9 cellular contexts compared by ENCODE assay signal in the genomic region with DNA sequence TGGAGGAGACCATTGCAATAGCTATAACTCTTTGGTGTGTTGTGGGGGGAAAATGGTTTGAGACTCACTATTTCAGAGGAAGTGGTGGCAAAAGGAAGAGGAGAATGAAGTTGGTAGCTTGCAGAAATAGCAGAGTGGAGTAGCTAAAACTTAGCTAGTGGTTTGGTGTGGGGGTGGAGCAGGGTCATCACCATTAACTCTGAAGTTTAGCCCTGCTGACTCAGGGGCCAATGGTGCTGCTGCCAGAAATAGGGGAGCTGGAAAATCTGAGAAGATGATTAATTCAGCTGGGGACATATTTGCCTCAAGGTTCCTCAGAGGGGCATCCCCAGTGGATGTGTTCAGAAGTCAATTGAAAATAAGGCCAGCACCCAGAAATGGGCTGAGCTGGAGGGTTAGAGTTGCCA.
DNase-seq lines count a peak whose midpoint lies in the region; ATAC-seq, FAIRE-seq and TF ChIP-seq lines count a peak whose summit lies in the region.
"Had no signal": no experiment of that assay in that cellular context is flagged by ENCODE, and none has a peak within 500 bp of the region (broad histone marks: within the 10 kb centered on the region; RNA-seq: fewer than 3 reads in every experiment).

No MANE protein-coding gene starts in this region.

- peaks cover 2% of the 10 kb centered on the region for H3K9me1 ChIP-seq in keratinocyte (ENCODE audit: control insufficient read depth, extremely low read depth, insufficient read depth, low read length)

- POLR2A ChIA-PET in activated CD8-positive, alpha-beta T cell treated with anti-CD3 and anti-CD28 coated beads, Interleukin-2, amount 10 ng/mL, durations not matched to agents 7 days and 5 days (lab: Charles Lee): interaction anchor here (0.6 to 3.4 kb wide), 16 partner anchors 8 to 1044 kb away, joined by 3 to 20 read pairs (median 5); no protein-coding TSS in a partner anchor

- CTCF ChIA-PET in activated CD8-positive, alpha-beta T cell treated with anti-CD3 and anti-CD28 coated beads, Interleukin-2, amount 10 ng/mL, durations not matched to agents 7 days and 5 days (lab: Charles Lee): interaction anchor here (0.8 to 3.8 kb wide), 19 partner anchors 9 to 174 kb away, joined by 3 to 26 read pairs (median 6); no protein-coding TSS in a partner anchor

- peak overlapping the region; percentile 75 for H3K27ac Mint-ChIP-seq in activated CD8-positive, alpha-beta T cell treated with anti-CD3 and anti-CD28 coated beads, Interleukin-2, amount 10 ng/mL, durations not matched to agents 7 days and 5 days

- H3K4me2 ChIP-seq in KMS-11 (0 out of 2 replicates have a peak overlapping the region, but pooled peaks have one; percentile 15), keratinocyte (ENCODE audit: control insufficient read depth, extremely low read depth, insufficient read depth, low read depth, low read length) (peak overlapping the region; percentile 48)

- H3K27me3 ChIP-seq in KMS-11 (ENCODE audit: insufficient read depth, low read depth) (peaks cover 8% of the 10 kb centered on the region; the same call in 1 of the 2 replicates), keratinocyte (ENCODE audit: control insufficient read depth, extremely low read depth, insufficient read depth, low read length) (no peaks in the 10 kb centered on the region)

- H3K4me1 ChIP-seq in KMS-11 (ENCODE audit: low read depth, poor library complexity, severe bottlenecking): peaks cover 45% of the 10 kb centered on the region
- peaks cover 25% of the 10 kb centered on the region for H3K4me1 ChIP-seq in keratinocyte (ENCODE audit: control insufficient read depth, extremely low read depth, insufficient read depth, low read length)

- H4K20me1 ChIP-seq in KMS-11 (ENCODE audit: insufficient read depth): no peaks in the 10 kb centered on the region
- H4K20me1 ChIP-seq in keratinocyte (ENCODE audit: control insufficient read depth, extremely low read depth, insufficient read depth, low read length): no peaks in the 10 kb centered on the region

- DNase-seq in A172 (ENCODE audit: low spot score): peak; percentile 89
- DNase-seq in activated CD8-positive, alpha-beta T cell treated with anti-CD3 and anti-CD28 coated beads, Interleukin-2, amount 10 ng/mL, durations not matched to agents 7 days and 5 days: peak; percentile 67
- no peak for DNase-seq in keratinocyte (ENCODE audit: low read depth, low spot score)

- H2AFZ ChIP-seq in KMS-11 (ENCODE audit: low read depth) (no peak overlapping the region), keratinocyte (ENCODE audit: control insufficient read depth, low read length) (no peak overlapping the region)

- H3K9ac ChIP-seq in KMS-11 (no peak overlapping the region), keratinocyte (ENCODE audit: control insufficient read depth, extremely low read depth, insufficient read depth, low read length) (no peak overlapping the region)

- H3K4me3 ChIP-seq in KMS-11 (IDR thresholded peaks at IDR 0.05; ENCODE audit: insufficient read depth, low read depth, low read length) (no peak overlapping the region), keratinocyte (ENCODE audit: control insufficient read depth in 2 of 3, extremely low read depth in 1 of 3, insufficient read depth in 2 of 3, low read depth in 1 of 3, low read length in 3 of 3) (no peak overlapping the region)

- peak overlapping the region; percentile 34 for H3K4me3 Mint-ChIP-seq in activated CD8-positive, alpha-beta T cell treated with anti-CD3 and anti-CD28 coated beads, Interleukin-2, amount 10 ng/mL, durations not matched to agents 7 days and 5 days

- no peaks in the 10 kb centered on the region for H3K9me3 Mint-ChIP-seq in activated CD8-positive, alpha-beta T cell treated with anti-CD3 and anti-CD28 coated beads, Interleukin-2, amount 10 ng/mL, durations not matched to agents 7 days and 5 days (ENCODE audit: insufficient read depth)

- H3K4me1 Mint-ChIP-seq in activated CD8-positive, alpha-beta T cell treated with anti-CD3 and anti-CD28 coated beads, Interleukin-2, amount 10 ng/mL, durations not matched to agents 7 days and 5 days (ENCODE audit: low read depth): peaks cover 65% of the 10 kb centered on the region

- dilution Hi-C loops in keratinocyte (cut with MboI; ENCODE audit: extremely low pct_ligation_motif_present, low sequenced_read_pairs): no loop called here

- peaks cover 26% of the 10 kb centered on the region for H3K27me3 Mint-ChIP-seq in activated CD8-positive, alpha-beta T cell treated with anti-CD3 and anti-CD28 coated beads, Interleukin-2, amount 10 ng/mL, durations not matched to agents 7 days and 5 days (ENCODE audit: low read depth)

- H3K27ac ChIP-seq in KMS-11 (no peak overlapping the region), keratinocyte (ENCODE audit: control insufficient read depth, insufficient read depth, low read length) (peak overlapping the region; percentile 46)
- H3K27ac ChIP-seq: C4-2B had no signal

- peak; percentile 52 for ATAC-seq in activated CD8-positive, alpha-beta T cell treated with anti-CD3 and anti-CD28 coated beads, Interleukin-2, amount 10 ng/mL, durations not matched to agents 7 days and 5 days
- no peak for ATAC-seq in GM18867 (IDR thresholded peaks at IDR 0.05; ENCODE audit: unreplicated experiment)
- no peak for ATAC-seq in GM21526 (IDR thresholded peaks at IDR 0.05; ENCODE audit: low FRiP score, unreplicated experiment)
- no peak for ATAC-seq in GM18873 (IDR thresholded peaks at IDR 0.05; ENCODE audit: low FRiP score, unreplicated experiment)
- no peak for ATAC-seq in HG03280 (IDR thresholded peaks at IDR 0.05; ENCODE audit: unreplicated experiment)

- H3K9me3 ChIP-seq in keratinocyte (ENCODE audit: control insufficient read depth, low read depth, low read length): no peaks in the 10 kb centered on the region

- FAIRE-seq in keratinocyte (lab: Jason Lieb, UNC): no peak

- TF ChIP-seq CTCF in KMS-11 (conservative IDR thresholded peaks at IDR 0.05; ENCODE audit: low read depth, low read length) (no peak), keratinocyte (optimal IDR thresholded peaks at IDR 0.05 in 1 of 3, IDR thresholded peaks at IDR 0.05 in 1 of 3, conservative IDR thresholded peaks at IDR 0.05 in 1 of 3; ENCODE audit: extremely low read depth in 1 of 3, insufficient read depth in 2 of 3, low read length in 3 of 3) (no peak)

- H3K79me2 ChIP-seq in KMS-11 (ENCODE audit: insufficient read depth, low read depth): no peaks in the 10 kb centered on the region
- H3K79me2 ChIP-seq in keratinocyte (ENCODE audit: control insufficient read depth, insufficient read depth, low read length): no peaks in the 10 kb centered on the region

- no peaks in the 10 kb centered on the region for H3K36me3 ChIP-seq in KMS-11 (ENCODE audit: insufficient read depth)
- H3K36me3 ChIP-seq in keratinocyte (ENCODE audit: control insufficient read depth in 2 of 2, extremely low read depth in 1 of 2, insufficient read depth in 2 of 2, low read length in 2 of 2): no peaks in the 10 kb centered on the region

- H3K36me3 Mint-ChIP-seq in activated CD8-positive, alpha-beta T cell treated with anti-CD3 and anti-CD28 coated beads, Interleukin-2, amount 10 ng/mL, durations not matched to agents 7 days and 5 days (ENCODE audit: low read depth): peaks cover 2% of the 10 kb centered on the region
